Comparison of ENCODE assay signal across 1 cellular context in the genomic region with DNA sequence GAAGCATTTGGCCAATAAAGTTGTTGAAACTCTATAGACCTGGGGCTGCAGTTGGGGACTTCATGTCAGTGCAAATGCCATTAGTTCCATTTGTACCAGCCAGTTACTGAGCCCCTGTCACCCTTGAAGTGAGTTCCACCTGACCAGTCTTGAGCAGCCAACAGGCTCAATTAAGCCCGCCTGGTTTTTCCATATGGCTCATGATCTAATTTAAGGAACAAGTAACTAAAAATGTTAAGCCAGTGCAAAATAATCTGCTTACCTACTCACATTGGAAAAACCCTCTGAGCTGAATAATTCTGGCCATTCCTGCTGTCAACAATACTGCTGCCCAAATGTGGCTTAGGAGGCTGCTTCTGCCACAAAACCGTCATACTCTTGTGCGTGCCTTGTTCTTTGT.
TF ChIP-seq lines count a peak whose summit lies in the region.

No MANE protein-coding gene starts in this region.

TF ChIP-seq in K562, 482 proteins besides CTCF, POLR2A, EP300 and RAD21:
- TF ChIP-seq, protein P1, sequence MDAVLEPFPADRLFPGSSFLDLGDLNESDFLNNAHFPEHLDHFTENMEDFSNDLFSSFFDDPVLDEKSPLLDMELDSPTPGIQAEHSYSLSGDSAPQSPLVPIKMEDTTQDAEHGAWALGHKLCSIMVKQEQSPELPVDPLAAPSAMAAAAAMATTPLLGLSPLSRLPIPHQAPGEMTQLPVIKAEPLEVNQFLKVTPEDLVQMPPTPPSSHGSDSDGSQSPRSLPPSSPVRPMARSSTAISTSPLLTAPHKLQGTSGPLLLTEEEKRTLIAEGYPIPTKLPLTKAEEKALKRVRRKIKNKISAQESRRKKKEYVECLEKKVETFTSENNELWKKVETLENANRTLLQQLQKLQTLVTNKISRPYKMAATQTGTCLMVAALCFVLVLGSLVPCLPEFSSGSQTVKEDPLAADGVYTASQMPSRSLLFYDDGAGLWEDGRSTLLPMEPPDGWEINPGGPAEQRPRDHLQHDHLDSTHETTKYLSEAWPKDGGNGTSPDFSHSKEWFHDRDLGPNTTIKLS (IDR thresholded peaks at IDR 0.05; ENCODE audit: borderline replicate concordance, low read depth), result no peak
- TF ChIP-seq, protein P2, sequence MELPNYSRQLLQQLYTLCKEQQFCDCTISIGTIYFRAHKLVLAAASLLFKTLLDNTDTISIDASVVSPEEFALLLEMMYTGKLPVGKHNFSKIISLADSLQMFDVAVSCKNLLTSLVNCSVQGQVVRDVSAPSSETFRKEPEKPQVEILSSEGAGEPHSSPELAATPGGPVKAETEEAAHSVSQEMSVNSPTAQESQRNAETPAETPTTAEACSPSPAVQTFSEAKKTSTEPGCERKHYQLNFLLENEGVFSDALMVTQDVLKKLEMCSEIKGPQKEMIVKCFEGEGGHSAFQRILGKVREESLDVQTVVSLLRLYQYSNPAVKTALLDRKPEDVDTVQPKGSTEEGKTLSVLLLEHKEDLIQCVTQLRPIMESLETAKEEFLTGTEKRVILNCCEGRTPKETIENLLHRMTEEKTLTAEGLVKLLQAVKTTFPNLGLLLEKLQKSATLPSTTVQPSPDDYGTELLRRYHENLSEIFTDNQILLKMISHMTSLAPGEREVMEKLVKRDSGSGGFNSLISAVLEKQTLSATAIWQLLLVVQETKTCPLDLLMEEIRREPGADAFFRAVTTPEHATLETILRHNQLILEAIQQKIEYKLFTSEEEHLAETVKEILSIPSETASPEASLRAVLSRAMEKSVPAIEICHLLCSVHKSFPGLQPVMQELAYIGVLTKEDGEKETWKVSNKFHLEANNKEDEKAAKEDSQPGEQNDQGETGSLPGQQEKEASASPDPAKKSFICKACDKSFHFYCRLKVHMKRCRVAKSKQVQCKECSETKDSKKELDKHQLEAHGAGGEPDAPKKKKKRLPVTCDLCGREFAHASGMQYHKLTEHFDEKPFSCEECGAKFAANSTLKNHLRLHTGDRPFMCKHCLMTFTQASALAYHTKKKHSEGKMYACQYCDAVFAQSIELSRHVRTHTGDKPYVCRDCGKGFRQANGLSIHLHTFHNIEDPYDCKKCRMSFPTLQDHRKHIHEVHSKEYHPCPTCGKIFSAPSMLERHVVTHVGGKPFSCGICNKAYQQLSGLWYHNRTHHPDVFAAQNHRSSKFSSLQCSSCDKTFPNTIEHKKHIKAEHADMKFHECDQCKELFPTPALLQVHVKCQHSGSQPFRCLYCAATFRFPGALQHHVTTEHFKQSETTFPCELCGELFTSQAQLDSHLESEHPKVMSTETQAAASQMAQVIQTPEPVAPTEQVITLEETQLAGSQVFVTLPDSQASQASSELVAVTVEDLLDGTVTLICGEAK (IDR thresholded peaks at IDR 0.05), result peak; percentile 64; the same call in 1 of the 2 replicates
- TF ChIP-seq, protein P2 (CRISPR knock-in tag; IDR thresholded peaks at IDR 0.05), result no peak
